In genomic region chr6:28657367-28657755, GRCh38 we compare ENCODE assay signal across 10 cellular contexts.
DNase-seq lines count a peak whose midpoint lies in the region; ATAC-seq and TF ChIP-seq lines count a peak whose summit lies in the region.
"Had no signal": no experiment of that assay in that cellular context is flagged by ENCODE, and none has a peak within 500 bp of the region (broad histone marks: within the 10 kb centered on the region; RNA-seq: fewer than 3 reads in every experiment).

No MANE protein-coding gene starts in this region.

- H3K4me1 ChIP-seq in CD4-positive, CD25-positive, alpha-beta regulatory T cell (ENCODE audit: control insufficient read depth, insufficient read depth, low read length, poor library complexity, severe bottlenecking), result peaks cover 17% of the 10 kb centered on the region
- H3K4me1 ChIP-seq in effector memory CD4-positive, alpha-beta T cell (ENCODE audit: control insufficient read depth, insufficient read depth, low read length, poor library complexity, severe bottlenecking), result no peaks in the 10 kb centered on the region

- H3K27me3 ChIP-seq in CD4-positive, CD25-positive, alpha-beta regulatory T cell (ENCODE audit: control insufficient read depth, insufficient read depth, low read length), result peaks cover 46% of the 10 kb centered on the region
- H3K27me3 ChIP-seq in effector memory CD4-positive, alpha-beta T cell (replicated peaks; ENCODE audit: control insufficient read depth, insufficient read depth, low read length, poor library complexity, severe bottlenecking), result peaks cover 21% of the 10 kb centered on the region
- H3K27me3 ChIP-seq: colonic mucosa had no signal

- H3K4me1 Mint-ChIP-seq in CD4-positive, CD25-positive, alpha-beta regulatory T cell, result peaks cover 0 to 24% (median 10%) of the 10 kb centered on the region in 4 donors
- peaks cover 24% of the 10 kb centered on the region for H3K4me1 Mint-ChIP-seq in nephron progenitor cell

- peak overlapping the region in 3 of 4 donors; percentile 25 to 88 (median 87) for H3K4me3 Mint-ChIP-seq in CD4-positive, CD25-positive, alpha-beta regulatory T cell
- H3K4me3 Mint-ChIP-seq in nephron progenitor cell, result peak overlapping the region; percentile 94

- TF ChIP-seq CTCF in nephron progenitor cell (IDR thresholded peaks at IDR 0.05), result no peak

- no peaks in the 10 kb centered on the region for H3K36me3 ChIP-seq in CD4-positive, CD25-positive, alpha-beta regulatory T cell (ENCODE audit: control insufficient read depth, insufficient read depth, low read length)
- no peaks in the 10 kb centered on the region for H3K36me3 ChIP-seq in effector memory CD4-positive, alpha-beta T cell (ENCODE audit: control insufficient read depth, insufficient read depth, low read length)
- H3K36me3 ChIP-seq: colonic mucosa had no signal

- H3K4me3 ChIP-seq in CD4-positive, CD25-positive, alpha-beta regulatory T cell (ENCODE audit: low read depth, low read length), result peak overlapping the region; percentile 54
- peak overlapping the region; percentile 47 for H3K4me3 ChIP-seq in Jurkat, Clone E6-1 (ENCODE audit: low read length)
- H3K4me3 ChIP-seq in effector memory CD4-positive, alpha-beta T cell (ENCODE audit: insufficient read depth, low read depth, low read length, poor library complexity, severe bottlenecking), result no peak overlapping the region

- H3K27ac ChIP-seq in CD4-positive, CD25-positive, alpha-beta regulatory T cell (ENCODE audit: insufficient read depth, low read length, poor library complexity, severe bottlenecking), result no peak overlapping the region
- H3K27ac ChIP-seq in caudate nucleus (ENCODE audit: low read depth, low read length), result peak overlapping the region; percentile 44
- no peak overlapping the region for H3K27ac ChIP-seq in effector memory CD4-positive, alpha-beta T cell (ENCODE audit: insufficient read depth, low read length, poor library complexity, severe bottlenecking)
- H3K27ac ChIP-seq: colonic mucosa had no signal

- peak overlapping the region in 1 of 3 donors; percentile 4 for H3K27ac Mint-ChIP-seq in CD4-positive, CD25-positive, alpha-beta regulatory T cell
- no peak overlapping the region for H3K27ac Mint-ChIP-seq in nephron progenitor cell

- H3K36me3 Mint-ChIP-seq in CD4-positive, CD25-positive, alpha-beta regulatory T cell, result no peaks in the 10 kb centered on the region
- H3K36me3 Mint-ChIP-seq in nephron progenitor cell (ENCODE audit: low read depth), result no peaks in the 10 kb centered on the region

- peaks cover 0 to 12% (median 0%) of the 10 kb centered on the region in 7 donors for H3K9me3 Mint-ChIP-seq in CD4-positive, CD25-positive, alpha-beta regulatory T cell
- no peaks in the 10 kb centered on the region for H3K9me3 Mint-ChIP-seq in nephron progenitor cell

- no peak for ATAC-seq in CD4-positive, CD25-positive, alpha-beta regulatory T cell (ENCODE audit: low read depth in 2 of 2)
- ATAC-seq in GM21723 (IDR thresholded peaks at IDR 0.05; ENCODE audit: unreplicated experiment) (no peak), esophagus mucosa (no peak)

- DNase-seq in CD4-positive, CD25-positive, alpha-beta regulatory T cell, result no peak
- DNase-seq in Jurkat, Clone E6-1 (ENCODE audit: low read depth, low spot score), result no peak
- DNase-seq in caudate nucleus (lab: John Stamatoyannopoulos, UW) (peak in 7 of 61 donors; percentile 0 to 37 (median 14)), nephron progenitor cell (no peak), NCI-H2029 treated with DMSO at 0.1 percent for 48 hours (lab: John Stamatoyannopoulos, UW) (no peak)
- DNase-seq in effector memory CD4-positive, alpha-beta T cell, result no peak
- DNase-seq: NCI-H1417 treated with DMSO at 0.1 percent for 48 hours had no signal

- no peaks in the 10 kb centered on the region for H3K9me3 ChIP-seq in CD4-positive, CD25-positive, alpha-beta regulatory T cell (ENCODE audit: control insufficient read depth in 2 of 2, low read length in 2 of 2)
- no peaks in the 10 kb centered on the region for H3K9me3 ChIP-seq in effector memory CD4-positive, alpha-beta T cell (ENCODE audit: control insufficient read depth, low read length)
- H3K9me3 ChIP-seq: colonic mucosa had no signal

- peaks cover 62% of the 10 kb centered on the region for H3K27me3 Mint-ChIP-seq in CD4-positive, CD25-positive, alpha-beta regulatory T cell
- peaks cover 36% of the 10 kb centered on the region for H3K27me3 Mint-ChIP-seq in nephron progenitor cell (ENCODE audit: low read depth, poor library complexity)
